Comparison of ENCODE assay signal across 28 cellular contexts in genomic region chr5:146229222-146229621, GRCh38.
"Had no signal": no experiment of that assay in that cellular context is flagged by ENCODE, and none has a peak within 500 bp of the region (broad histone marks: within the 10 kb centered on the region; RNA-seq: fewer than 3 reads in every experiment).

No MANE protein-coding gene starts in this region.

- ATAC-seq: esophagus mucosa; gastroesophageal sphincter; heart left ventricle; left lobe of liver; natural killer cell; psoas muscle; right cardiac atrium; stimulated activated memory B cell treated with anti-CD40 and anti-IgM and Interleukin-4, amounts not matched to agents 10 μg/mL and 1 μg/mL and 100 μg/mL, for 72 hours; stimulated activated naive CD8-positive, alpha-beta T cell treated with anti-CD3 and anti-CD28 coated beads, Interleukin-15, Interleukin-2, amounts not matched to agents 100 U/mL and 50 U/mL, for 24 hours had no signal

- DNase-seq: dorsolateral prefrontal cortex; effector CD4-positive, alpha-beta T cell; endodermal cell; foreskin fibroblast; heart left ventricle; kidney; natural killer cell; occipital lobe; ovary; posterior cingulate gyrus; psoas muscle; right cardiac atrium; sigmoid colon; stimulated activated CD4-positive, alpha-beta T cell treated with anti-CD3 and anti-CD28 coated beads, Interleukin-2, amount 100 ng/mL, for 24 hours; stimulated activated CD4-positive, alpha-beta T cell treated with anti-CD3 and anti-CD28 coated beads, Interleukin-4, amount 100 ng/mL, for 24 hours; stimulated activated naive CD8-positive, alpha-beta T cell treated with anti-CD3 and anti-CD28 coated beads, Interleukin-15, Interleukin-2, amounts not matched to agents 100 U/mL and 50 U/mL, for 24 hours; substantia nigra; testis; tibial artery had no signal

- H3K9me3 ChIP-seq: gastroesophageal sphincter, heart left ventricle, ovary, psoas muscle, sigmoid colon, testis, tibial artery had no signal

- H3K4me3 ChIP-seq: dorsolateral prefrontal cortex, gastroesophageal sphincter, heart left ventricle, hepatocyte, lung, ovary, psoas muscle, sigmoid colon, testis, tibial artery had no signal

- FAIRE-seq: kidney had no signal

- H3K27ac ChIP-seq: epithelial cell of prostate, gastroesophageal sphincter, heart left ventricle, hepatocyte, ovary, psoas muscle, sigmoid colon, testis, tibial artery had no signal

- H3K4me3 Mint-ChIP-seq: endodermal cell; memory B cell; natural killer cell; stimulated activated memory B cell treated with anti-CD40 and anti-IgM and Interleukin-4, amounts not matched to agents 10 μg/mL and 1 μg/mL and 100 μg/mL, for 72 hours; type B pancreatic cell had no signal

- H3K9me3 Mint-ChIP-seq: endodermal cell; memory B cell; natural killer cell; stimulated activated memory B cell treated with anti-CD40 and anti-IgM and Interleukin-4, amounts not matched to agents 10 μg/mL and 1 μg/mL and 100 μg/mL, for 72 hours; type B pancreatic cell had no signal

- H3K27me3 ChIP-seq: dorsolateral prefrontal cortex, gastroesophageal sphincter, heart left ventricle, hepatocyte, ovary, sigmoid colon, testis, tibial artery had no signal

- H2AFZ ChIP-seq: hepatocyte had no signal

- H3K4me1 Mint-ChIP-seq: endodermal cell; memory B cell; stimulated activated memory B cell treated with anti-CD40 and anti-IgM and Interleukin-4, amounts not matched to agents 10 μg/mL and 1 μg/mL and 100 μg/mL, for 72 hours had no signal

- H3K27ac Mint-ChIP-seq: endodermal cell; memory B cell; natural killer cell; stimulated activated memory B cell treated with anti-CD40 and anti-IgM and Interleukin-4, amounts not matched to agents 10 μg/mL and 1 μg/mL and 100 μg/mL, for 72 hours; type B pancreatic cell had no signal

- H3K27me3 Mint-ChIP-seq: memory B cell; stimulated activated memory B cell treated with anti-CD40 and anti-IgM and Interleukin-4, amounts not matched to agents 10 μg/mL and 1 μg/mL and 100 μg/mL, for 72 hours; type B pancreatic cell had no signal

- H3K4me1 ChIP-seq: testis had no signal

- H3K36me3 ChIP-seq: ovary had no signal

- H3K4me2 ChIP-seq: hepatocyte had no signal
